In the genomic region with DNA sequence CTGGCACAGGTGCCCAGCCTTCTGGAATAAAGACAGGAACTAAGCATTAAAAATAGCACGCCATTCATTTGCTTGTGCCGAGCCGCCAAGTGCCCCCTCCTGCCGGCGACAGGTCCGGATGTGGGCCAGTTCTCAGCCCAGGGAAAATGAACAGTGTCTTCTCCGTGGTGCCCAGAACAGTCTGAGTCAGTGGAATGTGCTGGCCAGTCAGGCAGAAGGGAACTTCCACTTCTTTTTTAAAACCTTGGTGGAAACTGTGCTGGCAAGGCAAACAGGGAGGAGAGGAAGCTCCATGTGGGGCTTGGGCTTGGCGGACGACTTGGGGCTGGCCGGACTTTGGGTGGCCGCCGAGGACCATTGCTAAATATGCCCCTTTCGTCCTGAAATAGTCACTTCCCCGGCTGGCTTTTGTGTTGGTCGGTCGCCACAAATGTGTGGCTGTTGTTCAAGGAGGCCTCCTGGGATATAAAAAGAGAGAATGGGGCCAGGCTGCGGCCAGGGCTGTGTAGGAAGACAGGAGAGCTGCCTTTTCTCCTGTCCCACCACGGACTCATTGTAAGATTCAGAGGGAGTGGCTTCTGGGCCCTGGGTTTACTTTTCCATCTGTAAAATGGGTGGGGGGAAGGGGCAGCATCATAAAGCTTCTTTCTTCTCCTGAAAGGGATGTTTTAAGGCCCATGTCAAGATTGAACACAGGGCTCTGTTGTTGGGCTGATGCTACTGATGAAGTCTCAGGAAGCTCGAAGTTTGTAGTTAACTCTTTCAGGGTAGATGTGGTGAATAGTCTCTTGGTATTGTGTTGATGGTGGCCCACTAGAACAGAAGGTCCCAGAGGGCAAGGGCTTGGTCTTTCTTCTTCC, we compare ENCODE assay signal across 8 cellular contexts.
DNase-seq lines count a peak whose midpoint lies in the region; ATAC-seq and TF ChIP-seq lines count a peak whose summit lies in the region.

No MANE protein-coding gene starts in this region.

- intact Hi-C loops in natural killer cell (cut with micrococcal nuclease) = loop anchor here (2.0 kb wide), 1 partner anchor 69 kb away; no protein-coding TSS in a partner anchor
- intact Hi-C loops in A673 (cut with micrococcal nuclease; ENCODE audit: unreplicated experiment) = no loop called here

- TF ChIP-seq CTCF in epithelial cell of esophagus (IDR thresholded peaks at IDR 0.05; ENCODE audit: insufficient read depth, low read depth, low read length, missing control alignments) (no peak), natural killer cell (IDR thresholded peaks at IDR 0.05) (no peak), A673 (conservative IDR thresholded peaks at IDR 0.05; ENCODE audit: low read depth, low read length) (no peak)

- DNase-seq in EH (ENCODE audit: low read depth) (peak; percentile 69), T-cell (peak in 14 of 34 experiments; percentile 4 to 26 (median 10)), epithelial cell of esophagus (ENCODE audit: low read depth) (peak; percentile 34), natural killer cell (peak; percentile 44), A673 (ENCODE audit: low spot score) (no peak), DMS114 treated with DMSO at 0.1 percent for 48 hours (lab: John Stamatoyannopoulos, UW; ENCODE audit: unreplicated experiment) (no peak)

- no peaks in the 10 kb centered on the region for H3K9me3 ChIP-seq in A673 (ENCODE audit: low read depth, low read length, poor library complexity, severe bottlenecking)

- H3K36me3 Mint-ChIP-seq in T-cell (peaks cover 26% of the 10 kb centered on the region), natural killer cell (no peaks in the 10 kb centered on the region)

- H3K27me3 ChIP-seq in A673 (replicated peaks; ENCODE audit: insufficient read depth, low read depth, low read length, poor library complexity) = no peaks in the 10 kb centered on the region

- H3K4me1 ChIP-seq in A673 (ENCODE audit: insufficient read depth, low read length, poor library complexity, severe bottlenecking) = no peaks in the 10 kb centered on the region

- CTCF ChIA-PET in T-cell (lab: Charles Lee) = interaction anchor here in 1 of 2 donors (0.6 kb wide), 1 partner anchor 24 kb away, joined by 6 read pairs; no protein-coding TSS in a partner anchor
- CTCF ChIA-PET in A673 (lab: Charles Lee) = no interaction called here

- BruUV-seq in A673 (replicated peaks; lab: Mats Ljungman, UMichigan) = no TSS peak

- H3K4me3 ChIP-seq in epithelial cell of esophagus (ENCODE audit: low read length) (no peak overlapping the region), A673 (ENCODE audit: low read depth, low read length, poor library complexity, severe bottlenecking) (no peak overlapping the region)

- no peaks in the 10 kb centered on the region for H3K9me3 Mint-ChIP-seq in T-cell
- no peaks in the 10 kb centered on the region for H3K9me3 Mint-ChIP-seq in natural killer cell

- H3K27ac Mint-ChIP-seq in T-cell = peak overlapping the region in 1 of 2 donors; percentile 11
- H3K27ac Mint-ChIP-seq in natural killer cell = peak overlapping the region; percentile 79 to 91

- POLR2A ChIA-PET in T-cell (lab: Charles Lee) (interaction anchor here in 1 of 2 donors (0.5 kb wide), 1 partner anchor 96 kb away, joined by 3 read pairs; no protein-coding TSS in a partner anchor), A673 (lab: Charles Lee; ENCODE audit: low non-redundant PET) (no interaction called here)

- no peaks in the 10 kb centered on the region for H3K36me3 ChIP-seq in A673 (ENCODE audit: insufficient read depth, low read length, poor library complexity, severe bottlenecking)

- H3K27me3 Mint-ChIP-seq in T-cell = no peaks in the 10 kb centered on the region
- no peaks in the 10 kb centered on the region for H3K27me3 Mint-ChIP-seq in natural killer cell (ENCODE audit: low read depth in 2 of 2)

- ATAC-seq in T-cell (replicated peaks in 1 of 4) = peak; percentile 40 to 82 (median 76)
- ATAC-seq in natural killer cell = peak; percentile 86 to 91 (median 90)
- ATAC-seq in GM21447 (IDR thresholded peaks at IDR 0.05; ENCODE audit: unreplicated experiment) = no peak
- ATAC-seq in GM21825 (IDR thresholded peaks at IDR 0.05; ENCODE audit: unreplicated experiment) = no peak

- H3K4me1 Mint-ChIP-seq in T-cell = peaks cover 47 to 60% (median 56%) of the 10 kb centered on the region in 3 donors
- H3K4me1 Mint-ChIP-seq in natural killer cell = peaks cover 73 to 75% of the 10 kb centered on the region in 2 donors

- no peak overlapping the region for H3K27ac ChIP-seq in A673 (ENCODE audit: low read depth, low read length, poor library complexity, severe bottlenecking)

- H3K4me3 Mint-ChIP-seq in T-cell (peak overlapping the region in 2 of 3 donors; percentile 25 to 59), natural killer cell (peak overlapping the region; percentile 61)

Comparison
In these comparisons a context has a peak if more than half of its experiments do, and no peak if none do; other contexts are left out.
1. DNase-seq: peak in EH (single experiment), epithelial cell of esophagus (single experiment) and natural killer cell (single experiment); none in A673 (single experiment) and DMS114 treated with DMSO at 0.1 percent for 48 hours (single experiment).
2. ATAC-seq: peak in T-cell (4 of 4) and natural killer cell (3 of 3); none in GM21447 (single experiment) and GM21825 (single experiment).